Comparison of ENCODE assay signal across 2 cellular contexts in the genomic region with DNA sequence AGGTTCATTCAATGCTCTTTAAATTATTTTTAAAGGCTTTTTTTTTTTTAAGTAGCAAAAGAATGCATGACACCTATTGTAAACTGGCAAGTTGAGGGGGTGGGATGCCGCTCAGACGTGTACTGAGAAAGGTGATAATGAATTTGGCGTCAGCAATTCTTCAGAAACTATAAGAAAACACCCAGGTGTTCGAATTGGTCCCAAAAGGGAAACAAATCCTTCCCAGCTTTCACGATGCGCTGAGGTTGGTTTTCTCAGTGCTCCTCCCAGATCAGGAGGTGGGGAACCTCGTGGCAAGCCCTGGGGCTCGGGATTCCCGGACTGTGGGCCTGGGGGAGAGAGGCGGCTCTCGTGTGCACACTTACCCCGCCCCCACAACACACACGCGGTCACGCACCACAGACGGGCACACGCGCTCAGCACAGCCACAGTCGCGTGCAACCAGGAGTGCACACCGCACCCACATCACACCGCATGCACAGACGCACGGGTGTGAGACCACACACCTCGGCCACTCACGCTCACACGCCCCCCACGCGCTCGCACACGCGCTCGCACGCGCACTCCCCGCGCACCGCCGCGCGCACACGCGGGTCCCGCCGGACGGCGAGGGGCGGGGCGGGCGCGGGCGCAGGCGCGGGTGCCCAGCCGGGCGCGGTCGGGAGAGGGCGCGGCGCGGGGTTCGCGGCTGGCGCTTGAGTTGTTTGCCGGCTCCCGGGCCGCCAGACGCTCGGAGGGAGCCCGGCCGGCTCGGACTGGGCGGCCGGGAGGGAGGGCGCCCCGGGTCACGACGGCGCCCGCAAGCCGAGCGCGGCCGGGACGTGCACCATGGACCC.
TF ChIP-seq lines count a peak whose summit lies in the region.

A gene with protein sequence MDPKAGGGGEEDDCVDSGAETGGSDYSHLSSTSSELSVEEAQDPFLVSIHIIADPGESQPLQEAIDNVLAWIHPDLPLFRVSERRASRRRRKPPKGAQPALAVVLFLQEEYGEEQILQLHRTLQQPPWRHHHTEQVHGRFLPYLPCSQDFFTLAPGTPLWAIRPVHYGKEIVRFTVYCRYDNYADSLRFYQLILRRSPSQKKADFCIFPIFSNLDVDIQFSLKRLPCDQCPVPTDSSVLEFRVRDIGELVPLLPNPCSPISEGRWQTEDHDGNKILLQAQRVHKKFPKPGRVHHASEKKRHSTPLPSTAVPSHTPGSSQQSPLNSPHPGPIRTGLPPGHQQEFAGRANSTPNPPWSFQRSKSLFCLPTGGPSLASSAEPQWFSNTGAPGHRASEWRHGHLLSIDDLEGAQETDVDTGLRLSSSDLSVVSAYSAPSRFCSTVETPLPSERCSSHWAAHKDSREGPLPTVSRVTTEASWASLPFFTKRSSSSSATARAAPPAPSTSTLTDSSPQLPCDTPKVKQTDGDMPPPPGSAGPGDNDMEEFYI (plus strand): TSS at position 725 of the 836 bp plus-strand sequence. CDS start 104 bp downstream, at position 829.

TF ChIP-seq in WTC11, 78 proteins besides CTCF, POLR2A, EP300 and RAD21 (continued from another document and continues in another):
- TF ChIP-seq ZNF396 (CRISPR knock-in tag; IDR thresholded peaks at IDR 0.05; ENCODE audit: borderline replicate concordance) (no peak), ZNF263 (CRISPR knock-in tag; IDR thresholded peaks at IDR 0.05; ENCODE audit: low read depth) (no peak), SOX15 (CRISPR knock-in tag; IDR thresholded peaks at IDR 0.05) (no peak), NR2C2 (CRISPR knock-in tag; IDR thresholded peaks at IDR 0.05) (no peak), GABPB1 (CRISPR knock-in tag; IDR thresholded peaks at IDR 0.05) (no peak), IRF2 (CRISPR knock-in tag; IDR thresholded peaks at IDR 0.05; ENCODE audit: borderline replicate concordance, low read depth) (no peak), TCF7 (CRISPR knock-in tag; IDR thresholded peaks at IDR 0.05; ENCODE audit: low read depth) (0 out of 2 replicates have a peak, but pooled peaks have one; percentile 17), FOXK1 (CRISPR knock-in tag; IDR thresholded peaks at IDR 0.05) (peak; percentile 68; the same call in 1 of the 2 replicates), SP1 (CRISPR knock-in tag; conservative IDR thresholded peaks at IDR 0.05) (peak; percentile 34; the same call in 1 of the 2 replicates), ZNF416 (CRISPR knock-in tag; IDR thresholded peaks at IDR 0.05) (no peak), CREB1 (CRISPR knock-in tag; IDR thresholded peaks at IDR 0.05) (no peak), JAZF1 (CRISPR knock-in tag; IDR thresholded peaks at IDR 0.05) (no peak), RELA (CRISPR knock-in tag; IDR thresholded peaks at IDR 0.05; ENCODE audit: borderline replicate concordance) (0 out of 2 replicates have a peak, but pooled peaks have one; percentile 15)
- TF ChIP-seq, protein P1, sequence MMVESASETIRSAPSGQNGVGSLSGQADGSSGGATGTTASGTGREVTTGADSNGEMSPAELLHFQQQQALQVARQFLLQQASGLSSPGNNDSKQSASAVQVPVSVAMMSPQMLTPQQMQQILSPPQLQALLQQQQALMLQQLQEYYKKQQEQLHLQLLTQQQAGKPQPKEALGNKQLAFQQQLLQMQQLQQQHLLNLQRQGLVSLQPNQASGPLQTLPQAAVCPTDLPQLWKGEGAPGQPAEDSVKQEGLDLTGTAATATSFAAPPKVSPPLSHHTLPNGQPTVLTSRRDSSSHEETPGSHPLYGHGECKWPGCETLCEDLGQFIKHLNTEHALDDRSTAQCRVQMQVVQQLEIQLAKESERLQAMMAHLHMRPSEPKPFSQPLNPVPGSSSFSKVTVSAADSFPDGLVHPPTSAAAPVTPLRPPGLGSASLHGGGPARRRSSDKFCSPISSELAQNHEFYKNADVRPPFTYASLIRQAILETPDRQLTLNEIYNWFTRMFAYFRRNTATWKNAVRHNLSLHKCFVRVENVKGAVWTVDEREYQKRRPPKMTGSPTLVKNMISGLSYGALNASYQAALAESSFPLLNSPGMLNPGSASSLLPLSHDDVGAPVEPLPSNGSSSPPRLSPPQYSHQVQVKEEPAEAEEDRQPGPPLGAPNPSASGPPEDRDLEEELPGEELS (CRISPR knock-in tag; IDR thresholded peaks at IDR 0.05): peak; percentile 33; the same call in 1 of the 2 replicates
- TF ChIP-seq, protein P2, sequence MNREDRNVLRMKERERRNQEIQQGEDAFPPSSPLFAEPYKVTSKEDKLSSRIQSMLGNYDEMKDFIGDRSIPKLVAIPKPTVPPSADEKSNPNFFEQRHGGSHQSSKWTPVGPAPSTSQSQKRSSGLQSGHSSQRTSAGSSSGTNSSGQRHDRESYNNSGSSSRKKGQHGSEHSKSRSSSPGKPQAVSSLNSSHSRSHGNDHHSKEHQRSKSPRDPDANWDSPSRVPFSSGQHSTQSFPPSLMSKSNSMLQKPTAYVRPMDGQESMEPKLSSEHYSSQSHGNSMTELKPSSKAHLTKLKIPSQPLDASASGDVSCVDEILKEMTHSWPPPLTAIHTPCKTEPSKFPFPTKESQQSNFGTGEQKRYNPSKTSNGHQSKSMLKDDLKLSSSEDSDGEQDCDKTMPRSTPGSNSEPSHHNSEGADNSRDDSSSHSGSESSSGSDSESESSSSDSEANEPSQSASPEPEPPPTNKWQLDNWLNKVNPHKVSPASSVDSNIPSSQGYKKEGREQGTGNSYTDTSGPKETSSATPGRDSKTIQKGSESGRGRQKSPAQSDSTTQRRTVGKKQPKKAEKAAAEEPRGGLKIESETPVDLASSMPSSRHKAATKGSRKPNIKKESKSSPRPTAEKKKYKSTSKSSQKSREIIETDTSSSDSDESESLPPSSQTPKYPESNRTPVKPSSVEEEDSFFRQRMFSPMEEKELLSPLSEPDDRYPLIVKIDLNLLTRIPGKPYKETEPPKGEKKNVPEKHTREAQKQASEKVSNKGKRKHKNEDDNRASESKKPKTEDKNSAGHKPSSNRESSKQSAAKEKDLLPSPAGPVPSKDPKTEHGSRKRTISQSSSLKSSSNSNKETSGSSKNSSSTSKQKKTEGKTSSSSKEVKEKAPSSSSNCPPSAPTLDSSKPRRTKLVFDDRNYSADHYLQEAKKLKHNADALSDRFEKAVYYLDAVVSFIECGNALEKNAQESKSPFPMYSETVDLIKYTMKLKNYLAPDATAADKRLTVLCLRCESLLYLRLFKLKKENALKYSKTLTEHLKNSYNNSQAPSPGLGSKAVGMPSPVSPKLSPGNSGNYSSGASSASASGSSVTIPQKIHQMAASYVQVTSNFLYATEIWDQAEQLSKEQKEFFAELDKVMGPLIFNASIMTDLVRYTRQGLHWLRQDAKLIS (CRISPR knock-in tag; IDR thresholded peaks at IDR 0.05; ENCODE audit: borderline replicate concordance): no peak
- TF ChIP-seq, protein P3, sequence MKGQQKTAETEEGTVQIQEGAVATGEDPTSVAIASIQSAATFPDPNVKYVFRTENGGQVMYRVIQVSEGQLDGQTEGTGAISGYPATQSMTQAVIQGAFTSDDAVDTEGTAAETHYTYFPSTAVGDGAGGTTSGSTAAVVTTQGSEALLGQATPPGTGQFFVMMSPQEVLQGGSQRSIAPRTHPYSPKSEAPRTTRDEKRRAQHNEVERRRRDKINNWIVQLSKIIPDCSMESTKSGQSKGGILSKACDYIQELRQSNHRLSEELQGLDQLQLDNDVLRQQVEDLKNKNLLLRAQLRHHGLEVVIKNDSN (CRISPR knock-in tag; IDR thresholded peaks at IDR 0.05): no peak
- TF ChIP-seq, protein P4, sequence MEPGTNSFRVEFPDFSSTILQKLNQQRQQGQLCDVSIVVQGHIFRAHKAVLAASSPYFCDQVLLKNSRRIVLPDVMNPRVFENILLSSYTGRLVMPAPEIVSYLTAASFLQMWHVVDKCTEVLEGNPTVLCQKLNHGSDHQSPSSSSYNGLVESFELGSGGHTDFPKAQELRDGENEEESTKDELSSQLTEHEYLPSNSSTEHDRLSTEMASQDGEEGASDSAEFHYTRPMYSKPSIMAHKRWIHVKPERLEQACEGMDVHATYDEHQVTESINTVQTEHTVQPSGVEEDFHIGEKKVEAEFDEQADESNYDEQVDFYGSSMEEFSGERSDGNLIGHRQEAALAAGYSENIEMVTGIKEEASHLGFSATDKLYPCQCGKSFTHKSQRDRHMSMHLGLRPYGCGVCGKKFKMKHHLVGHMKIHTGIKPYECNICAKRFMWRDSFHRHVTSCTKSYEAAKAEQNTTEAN (CRISPR knock-in tag; IDR thresholded peaks at IDR 0.05): peak; percentile 96

TF ChIP-seq in liver, 16 proteins besides CTCF, POLR2A, EP300 and RAD21 (continued from another document):
- TF ChIP-seq, protein P5, sequence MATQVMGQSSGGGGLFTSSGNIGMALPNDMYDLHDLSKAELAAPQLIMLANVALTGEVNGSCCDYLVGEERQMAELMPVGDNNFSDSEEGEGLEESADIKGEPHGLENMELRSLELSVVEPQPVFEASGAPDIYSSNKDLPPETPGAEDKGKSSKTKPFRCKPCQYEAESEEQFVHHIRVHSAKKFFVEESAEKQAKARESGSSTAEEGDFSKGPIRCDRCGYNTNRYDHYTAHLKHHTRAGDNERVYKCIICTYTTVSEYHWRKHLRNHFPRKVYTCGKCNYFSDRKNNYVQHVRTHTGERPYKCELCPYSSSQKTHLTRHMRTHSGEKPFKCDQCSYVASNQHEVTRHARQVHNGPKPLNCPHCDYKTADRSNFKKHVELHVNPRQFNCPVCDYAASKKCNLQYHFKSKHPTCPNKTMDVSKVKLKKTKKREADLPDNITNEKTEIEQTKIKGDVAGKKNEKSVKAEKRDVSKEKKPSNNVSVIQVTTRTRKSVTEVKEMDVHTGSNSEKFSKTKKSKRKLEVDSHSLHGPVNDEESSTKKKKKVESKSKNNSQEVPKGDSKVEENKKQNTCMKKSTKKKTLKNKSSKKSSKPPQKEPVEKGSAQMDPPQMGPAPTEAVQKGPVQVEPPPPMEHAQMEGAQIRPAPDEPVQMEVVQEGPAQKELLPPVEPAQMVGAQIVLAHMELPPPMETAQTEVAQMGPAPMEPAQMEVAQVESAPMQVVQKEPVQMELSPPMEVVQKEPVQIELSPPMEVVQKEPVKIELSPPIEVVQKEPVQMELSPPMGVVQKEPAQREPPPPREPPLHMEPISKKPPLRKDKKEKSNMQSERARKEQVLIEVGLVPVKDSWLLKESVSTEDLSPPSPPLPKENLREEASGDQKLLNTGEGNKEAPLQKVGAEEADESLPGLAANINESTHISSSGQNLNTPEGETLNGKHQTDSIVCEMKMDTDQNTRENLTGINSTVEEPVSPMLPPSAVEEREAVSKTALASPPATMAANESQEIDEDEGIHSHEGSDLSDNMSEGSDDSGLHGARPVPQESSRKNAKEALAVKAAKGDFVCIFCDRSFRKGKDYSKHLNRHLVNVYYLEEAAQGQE (IDR thresholded peaks at IDR 0.05): no peak
- TF ChIP-seq RXRA (IDR thresholded peaks at IDR 0.05): no peak
- TF ChIP-seq HNF4A (conservative IDR thresholded peaks at IDR 0.05): no peak
- TF ChIP-seq HNF4G (IDR thresholded peaks at IDR 0.05): no peak
- TF ChIP-seq, protein P6, sequence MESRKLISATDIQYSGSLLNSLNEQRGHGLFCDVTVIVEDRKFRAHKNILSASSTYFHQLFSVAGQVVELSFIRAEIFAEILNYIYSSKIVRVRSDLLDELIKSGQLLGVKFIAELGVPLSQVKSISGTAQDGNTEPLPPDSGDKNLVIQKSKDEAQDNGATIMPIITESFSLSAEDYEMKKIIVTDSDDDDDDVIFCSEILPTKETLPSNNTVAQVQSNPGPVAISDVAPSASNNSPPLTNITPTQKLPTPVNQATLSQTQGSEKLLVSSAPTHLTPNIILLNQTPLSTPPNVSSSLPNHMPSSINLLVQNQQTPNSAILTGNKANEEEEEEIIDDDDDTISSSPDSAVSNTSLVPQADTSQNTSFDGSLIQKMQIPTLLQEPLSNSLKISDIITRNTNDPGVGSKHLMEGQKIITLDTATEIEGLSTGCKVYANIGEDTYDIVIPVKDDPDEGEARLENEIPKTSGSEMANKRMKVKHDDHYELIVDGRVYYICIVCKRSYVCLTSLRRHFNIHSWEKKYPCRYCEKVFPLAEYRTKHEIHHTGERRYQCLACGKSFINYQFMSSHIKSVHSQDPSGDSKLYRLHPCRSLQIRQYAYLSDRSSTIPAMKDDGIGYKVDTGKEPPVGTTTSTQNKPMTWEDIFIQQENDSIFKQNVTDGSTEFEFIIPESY (IDR thresholded peaks at IDR 0.05): no peak
- no peak for TF ChIP-seq YY1 (IDR thresholded peaks at IDR 0.05)
- TF ChIP-seq, protein P7, sequence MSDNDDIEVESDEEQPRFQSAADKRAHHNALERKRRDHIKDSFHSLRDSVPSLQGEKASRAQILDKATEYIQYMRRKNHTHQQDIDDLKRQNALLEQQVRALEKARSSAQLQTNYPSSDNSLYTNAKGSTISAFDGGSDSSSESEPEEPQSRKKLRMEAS (IDR thresholded peaks at IDR 0.05): no peak
- no peak for TF ChIP-seq EGR1 (IDR thresholded peaks at IDR 0.05; ENCODE audit: low read depth in 2 of 2)
- TF ChIP-seq GABPA (IDR thresholded peaks at IDR 0.05 in 1 of 2, conservative IDR thresholded peaks at IDR 0.05 in 1 of 2): no peak
- no peak for TF ChIP-seq FOXA1 (IDR thresholded peaks at IDR 0.05)
